ENCODE assay signal across 37 cellular contexts in the genomic region with DNA sequence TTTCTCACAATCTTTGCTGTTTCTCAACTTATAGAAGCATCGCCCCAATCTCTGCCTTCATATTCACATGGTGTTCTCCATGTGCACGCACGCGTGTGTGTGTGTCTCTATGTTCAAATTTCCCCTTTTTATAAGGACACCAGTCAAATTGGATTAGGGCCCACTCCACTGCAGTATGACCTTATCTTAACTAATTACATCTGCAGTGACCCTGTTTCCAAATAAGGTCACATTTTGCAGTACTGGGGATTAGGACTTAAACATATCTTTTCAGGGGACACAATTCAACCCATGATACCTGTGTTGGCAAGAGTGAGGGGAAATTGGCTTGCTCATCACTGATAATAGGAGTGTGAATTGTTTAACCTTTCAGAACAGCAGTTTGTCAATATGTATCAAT.
"Had no signal": no experiment of that assay in that cellular context is flagged by ENCODE, and none has a peak within 500 bp of the region (broad histone marks: within the 10 kb centered on the region; RNA-seq: fewer than 3 reads in every experiment).

No MANE protein-coding gene starts in this region.

- H3K36me3 ChIP-seq: adrenal gland, cardiac muscle cell had no signal

- H3K27me3 ChIP-seq: adrenal gland, cardiac muscle cell had no signal

- H3K9me3 ChIP-seq: adrenal gland had no signal

- H3K9me3 Mint-ChIP-seq: activated B cell treated with CpG ODN at 0.5 μM for 24 hours; activated CD4-positive, alpha-beta memory T cell treated with anti-CD3 and anti-CD28 coated beads, Interleukin-2, amount 10 ng/mL, durations not matched to agents 7 days and 5 days; activated CD4-positive, alpha-beta T cell treated with anti-CD3 and anti-CD28 coated beads, Interleukin-2, amount 10 ng/mL, durations not matched to agents 7 days and 5 days; activated naive CD4-positive, alpha-beta T cell treated with anti-CD3 and anti-CD28 coated beads for 36 hours; activated naive CD8-positive, alpha-beta T cell treated with anti-CD3 and anti-CD28 coated beads for 36 hours; activated T-cell treated with anti-CD3 and anti-CD28 coated beads, Interleukin-2, amount 50 U/mL, for 24 hours; activated T-helper 1 cell treated with anti-CD3 and anti-CD28 coated beads, Interleukin-12 subunit alpha, Interleukin-12 subunit beta, Interleukin-2, Interleukin-4 antibody, amounts not matched to agents 30 ng/mL and 10 ng/mL and 1 ng/mL, durations not matched to agents 14 hours and 24 hours and 36 hours; activated T-helper 17 cell treated with anti-CD3 and anti-CD28 coated beads, Interleukin-2, amount 50 U/mL, for 72 hours; brain; T-helper 1 cell treated with Interleukin-12 subunit alpha and Interleukin-12 subunit beta and Interleukin-4 antibody, amounts not matched to agents 30 μg/mL and 1 μg/mL, for 36 hours; T-helper 2 cell treated with Interferon-gamma antibody and Interleukin-4, amounts not matched to agents 5 μg/mL and 100 μg/mL, for 36 hours had no signal

- H3K27me3 Mint-ChIP-seq: activated B cell treated with CpG ODN at 0.5 μM for 24 hours; activated CD4-positive, alpha-beta memory T cell treated with anti-CD3 and anti-CD28 coated beads, Interleukin-2, amount 10 ng/mL, durations not matched to agents 7 days and 5 days; activated CD4-positive, alpha-beta T cell treated with anti-CD3 and anti-CD28 coated beads, Interleukin-2, amount 10 ng/mL, durations not matched to agents 7 days and 5 days; activated CD8-positive, alpha-beta memory T cell treated with anti-CD3 and anti-CD28 coated beads, Interleukin-2, amount 10 ng/mL, durations not matched to agents 7 days and 5 days; activated naive CD8-positive, alpha-beta T cell treated with anti-CD3 and anti-CD28 coated beads for 36 hours; activated T-helper 17 cell treated with anti-CD3 and anti-CD28 coated beads, Interleukin-2, amount 50 U/mL, for 72 hours; brain; central memory CD8-positive, alpha-beta T cell had no signal

- H3K27ac ChIP-seq: adrenal gland, cardiac muscle cell, VCaP had no signal

- FAIRE-seq: bronchial epithelial cell, TTC549 had no signal

- H3K4me1 ChIP-seq: adrenal gland had no signal

- H3K4me1 Mint-ChIP-seq: activated B cell treated with CpG ODN at 0.5 μM for 24 hours; activated CD4-positive, alpha-beta memory T cell treated with anti-CD3 and anti-CD28 coated beads, Interleukin-2, amount 10 ng/mL, durations not matched to agents 7 days and 5 days; activated CD4-positive, alpha-beta T cell treated with anti-CD3 and anti-CD28 coated beads, Interleukin-2, amount 10 ng/mL, durations not matched to agents 7 days and 5 days; activated CD8-positive, alpha-beta memory T cell treated with anti-CD3 and anti-CD28 coated beads, Interleukin-2, amount 10 ng/mL, durations not matched to agents 7 days and 5 days; activated naive CD8-positive, alpha-beta T cell treated with anti-CD3 and anti-CD28 coated beads for 36 hours; activated T-helper 17 cell treated with anti-CD3 and anti-CD28 coated beads, Interleukin-2, amount 50 U/mL, for 72 hours; brain; central memory CD8-positive, alpha-beta T cell had no signal

- H3K36me3 Mint-ChIP-seq: activated CD8-positive, alpha-beta memory T cell treated with anti-CD3 and anti-CD28 coated beads, Interleukin-2, amount 10 ng/mL, durations not matched to agents 7 days and 5 days; activated naive CD4-positive, alpha-beta T cell treated with anti-CD3 and anti-CD28 coated beads, Interleukin-2, amount 50 U/mL, for 72 hours; activated naive CD8-positive, alpha-beta T cell treated with anti-CD3 and anti-CD28 coated beads for 36 hours; brain had no signal

- DNase-seq: activated B cell treated with CpG ODN at 0.5 μM for 24 hours; activated CD4-positive, alpha-beta memory T cell treated with anti-CD3 and anti-CD28 coated beads, Interleukin-2, amount 10 ng/mL, durations not matched to agents 7 days and 5 days; activated CD4-positive, alpha-beta T cell treated with anti-CD3 and anti-CD28 coated beads for 48 hours; activated CD4-positive, alpha-beta T cell treated with anti-CD3 and anti-CD28 coated beads, Interleukin-2, amount 10 ng/mL, durations not matched to agents 7 days and 5 days; activated CD4-positive, alpha-beta T cell treated with anti-CD3 and anti-CD28 coated beads, Interleukin-2, amount 50 U/mL, for 48 hours; activated CD4-positive, CD25-positive, alpha-beta regulatory T cell treated with anti-CD3 and anti-CD28 coated beads, Interleukin-2, amount 50 U/mL, for 72 hours; activated CD8-positive, alpha-beta memory T cell treated with anti-CD3 and anti-CD28 coated beads for 24 hours; activated CD8-positive, alpha-beta memory T cell treated with anti-CD3 and anti-CD28 coated beads, Interleukin-2, amount 10 ng/mL, durations not matched to agents 7 days and 5 days; activated CD8-positive, alpha-beta memory T cell treated with anti-CD3 and anti-CD28 coated beads, Interleukin-2, amount 50 U/mL, for 48 hours; activated CD8-positive, alpha-beta T cell treated with anti-CD3 and anti-CD28 coated beads, Interleukin-2, amount 10 ng/mL, durations not matched to agents 7 days and 5 days; activated effector memory CD4-positive, alpha-beta T cell treated with anti-CD3 and anti-CD28 coated beads, Interleukin-2, amount 50 U/mL, for 16 hours; activated gamma-delta T cell treated with Interleukin-2 at 50 U/mL for 16 hours; activated naive CD4-positive, alpha-beta T cell; activated naive CD4-positive, alpha-beta T cell treated with anti-CD3 and anti-CD28 coated beads for 36 hours; activated naive CD4-positive, alpha-beta T cell treated with anti-CD3 and anti-CD28 coated beads, Interleukin-2, amount 50 U/mL, for 16 hours; activated naive CD8-positive, alpha-beta T cell treated with anti-CD3 and anti-CD28 coated beads for 36 hours; activated T-cell treated with anti-CD3 and anti-CD28 coated beads, Interleukin-2, amount 50 U/mL, for 24 hours; activated T-cell treated with anti-CD3 and anti-CD28 coated beads, Interleukin-2, amount 50 U/mL, for 72 hours; adrenal gland; amniotic stem cell; aorta; caudate nucleus; cerebellar nuclear complex; T-helper 1 cell; T-helper 2 cell; T-helper 9 cell had no signal

- H3K27ac Mint-ChIP-seq: activated B cell treated with CpG ODN at 0.5 μM for 24 hours; activated CD4-positive, alpha-beta memory T cell treated with anti-CD3 and anti-CD28 coated beads, Interleukin-2, amount 10 ng/mL, durations not matched to agents 7 days and 5 days; activated CD4-positive, alpha-beta T cell treated with anti-CD3 and anti-CD28 coated beads, Interleukin-2, amount 10 ng/mL, durations not matched to agents 7 days and 5 days; activated CD8-positive, alpha-beta memory T cell treated with anti-CD3 and anti-CD28 coated beads, Interleukin-2, amount 10 ng/mL, durations not matched to agents 7 days and 5 days; activated CD8-positive, alpha-beta T cell treated with anti-CD3 and anti-CD28 coated beads, Interleukin-2, amount 10 ng/mL, durations not matched to agents 7 days and 5 days; activated naive CD4-positive, alpha-beta T cell treated with anti-CD3 and anti-CD28 coated beads for 36 hours; activated naive CD4-positive, alpha-beta T cell treated with anti-CD3 and anti-CD28 coated beads, Interleukin-2, amount 50 U/mL, for 72 hours; activated naive CD8-positive, alpha-beta T cell treated with anti-CD3 and anti-CD28 coated beads for 36 hours; activated T-cell treated with anti-CD3 and anti-CD28 coated beads, Interleukin-2, amount 50 U/mL, for 24 hours; activated T-cell treated with anti-CD3 and anti-CD28 coated beads, Interleukin-2, amount 50 U/mL, for 72 hours; activated T-helper 1 cell treated with anti-CD3 and anti-CD28 coated beads, Interleukin-12 subunit alpha, Interleukin-12 subunit beta, Interleukin-2, Interleukin-4 antibody, amounts not matched to agents 30 ng/mL and 10 ng/mL and 1 ng/mL, durations not matched to agents 14 hours and 24 hours and 36 hours; activated T-helper 17 cell treated with anti-CD3 and anti-CD28 coated beads, Interleukin-2, amount 50 U/mL, for 72 hours; brain; T-helper 1 cell treated with Interleukin-12 subunit alpha and Interleukin-12 subunit beta and Interleukin-4 antibody, amounts not matched to agents 30 μg/mL and 1 μg/mL, for 36 hours; T-helper 2 cell treated with Interferon-gamma antibody and Interleukin-4, amounts not matched to agents 5 μg/mL and 100 μg/mL, for 36 hours had no signal

- ATAC-seq: activated CD8-positive, alpha-beta memory T cell treated with anti-CD3 and anti-CD28 coated beads, Interleukin-2, amount 10 ng/mL, durations not matched to agents 7 days and 5 days; activated CD8-positive, alpha-beta T cell treated with anti-CD3 and anti-CD28 coated beads, Interleukin-2, amount 10 ng/mL, durations not matched to agents 7 days and 5 days; activated naive CD4-positive, alpha-beta T cell treated with anti-CD3 and anti-CD28 coated beads, Interleukin-2, amount 50 U/mL, for 72 hours; activated T-cell treated with anti-CD3 and anti-CD28 coated beads, Interleukin-2, amount 50 U/mL, for 72 hours; activated T-helper 17 cell treated with anti-CD3 and anti-CD28 coated beads, Interleukin-2, amount 50 U/mL, for 72 hours had no signal

- H3K4me3 ChIP-seq: adrenal gland, cardiac muscle cell had no signal

- H3K4me3 Mint-ChIP-seq: activated B cell treated with CpG ODN at 0.5 μM for 24 hours; activated CD4-positive, alpha-beta memory T cell treated with anti-CD3 and anti-CD28 coated beads, Interleukin-2, amount 10 ng/mL, durations not matched to agents 7 days and 5 days; activated CD4-positive, alpha-beta T cell treated with anti-CD3 and anti-CD28 coated beads, Interleukin-2, amount 10 ng/mL, durations not matched to agents 7 days and 5 days; activated CD8-positive, alpha-beta memory T cell treated with anti-CD3 and anti-CD28 coated beads, Interleukin-2, amount 10 ng/mL, durations not matched to agents 7 days and 5 days; activated CD8-positive, alpha-beta T cell treated with anti-CD3 and anti-CD28 coated beads, Interleukin-2, amount 10 ng/mL, durations not matched to agents 7 days and 5 days; activated naive CD4-positive, alpha-beta T cell treated with anti-CD3 and anti-CD28 coated beads for 36 hours; activated naive CD8-positive, alpha-beta T cell treated with anti-CD3 and anti-CD28 coated beads for 36 hours; activated T-cell treated with anti-CD3 and anti-CD28 coated beads, Interleukin-2, amount 50 U/mL, for 24 hours; activated T-cell treated with anti-CD3 and anti-CD28 coated beads, Interleukin-2, amount 50 U/mL, for 72 hours; activated T-helper 1 cell treated with anti-CD3 and anti-CD28 coated beads, Interleukin-12 subunit alpha, Interleukin-12 subunit beta, Interleukin-2, Interleukin-4 antibody, amounts not matched to agents 30 ng/mL and 10 ng/mL and 1 ng/mL, durations not matched to agents 14 hours and 24 hours and 36 hours; activated T-helper 17 cell treated with anti-CD3 and anti-CD28 coated beads, Interleukin-2, amount 50 U/mL, for 72 hours; brain; central memory CD8-positive, alpha-beta T cell; T-helper 1 cell treated with Interleukin-12 subunit alpha and Interleukin-12 subunit beta and Interleukin-4 antibody, amounts not matched to agents 30 μg/mL and 1 μg/mL, for 36 hours; T-helper 2 cell treated with Interferon-gamma antibody and Interleukin-4, amounts not matched to agents 5 μg/mL and 100 μg/mL, for 36 hours had no signal
